Comparison of ENCODE assay signal across 1 cellular context in the genomic region with DNA sequence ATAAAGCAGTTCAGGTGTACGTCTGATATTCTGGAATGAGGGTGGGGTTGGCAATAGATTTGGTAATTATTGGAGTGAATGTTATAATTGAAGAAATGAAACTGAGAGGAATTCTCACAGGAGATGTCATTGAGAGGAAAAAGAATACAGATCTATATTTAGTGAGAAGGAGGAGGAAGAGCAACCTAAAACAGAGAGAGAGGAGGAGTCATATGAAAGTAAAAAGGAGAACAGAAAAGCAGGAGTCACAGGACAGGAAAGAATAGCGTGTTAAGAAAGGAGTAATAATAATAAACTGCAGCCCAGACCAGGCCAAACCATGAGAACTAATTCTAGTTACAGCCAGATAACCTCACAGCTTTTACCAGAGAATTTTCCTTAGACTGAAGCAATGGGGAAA.
TF ChIP-seq lines count a peak whose summit lies in the region.

No MANE protein-coding gene starts in this region.

TF ChIP-seq in GM23338, 12 proteins besides CTCF, POLR2A, EP300 and RAD21 (continued from another document):
- TF ChIP-seq, protein P1, sequence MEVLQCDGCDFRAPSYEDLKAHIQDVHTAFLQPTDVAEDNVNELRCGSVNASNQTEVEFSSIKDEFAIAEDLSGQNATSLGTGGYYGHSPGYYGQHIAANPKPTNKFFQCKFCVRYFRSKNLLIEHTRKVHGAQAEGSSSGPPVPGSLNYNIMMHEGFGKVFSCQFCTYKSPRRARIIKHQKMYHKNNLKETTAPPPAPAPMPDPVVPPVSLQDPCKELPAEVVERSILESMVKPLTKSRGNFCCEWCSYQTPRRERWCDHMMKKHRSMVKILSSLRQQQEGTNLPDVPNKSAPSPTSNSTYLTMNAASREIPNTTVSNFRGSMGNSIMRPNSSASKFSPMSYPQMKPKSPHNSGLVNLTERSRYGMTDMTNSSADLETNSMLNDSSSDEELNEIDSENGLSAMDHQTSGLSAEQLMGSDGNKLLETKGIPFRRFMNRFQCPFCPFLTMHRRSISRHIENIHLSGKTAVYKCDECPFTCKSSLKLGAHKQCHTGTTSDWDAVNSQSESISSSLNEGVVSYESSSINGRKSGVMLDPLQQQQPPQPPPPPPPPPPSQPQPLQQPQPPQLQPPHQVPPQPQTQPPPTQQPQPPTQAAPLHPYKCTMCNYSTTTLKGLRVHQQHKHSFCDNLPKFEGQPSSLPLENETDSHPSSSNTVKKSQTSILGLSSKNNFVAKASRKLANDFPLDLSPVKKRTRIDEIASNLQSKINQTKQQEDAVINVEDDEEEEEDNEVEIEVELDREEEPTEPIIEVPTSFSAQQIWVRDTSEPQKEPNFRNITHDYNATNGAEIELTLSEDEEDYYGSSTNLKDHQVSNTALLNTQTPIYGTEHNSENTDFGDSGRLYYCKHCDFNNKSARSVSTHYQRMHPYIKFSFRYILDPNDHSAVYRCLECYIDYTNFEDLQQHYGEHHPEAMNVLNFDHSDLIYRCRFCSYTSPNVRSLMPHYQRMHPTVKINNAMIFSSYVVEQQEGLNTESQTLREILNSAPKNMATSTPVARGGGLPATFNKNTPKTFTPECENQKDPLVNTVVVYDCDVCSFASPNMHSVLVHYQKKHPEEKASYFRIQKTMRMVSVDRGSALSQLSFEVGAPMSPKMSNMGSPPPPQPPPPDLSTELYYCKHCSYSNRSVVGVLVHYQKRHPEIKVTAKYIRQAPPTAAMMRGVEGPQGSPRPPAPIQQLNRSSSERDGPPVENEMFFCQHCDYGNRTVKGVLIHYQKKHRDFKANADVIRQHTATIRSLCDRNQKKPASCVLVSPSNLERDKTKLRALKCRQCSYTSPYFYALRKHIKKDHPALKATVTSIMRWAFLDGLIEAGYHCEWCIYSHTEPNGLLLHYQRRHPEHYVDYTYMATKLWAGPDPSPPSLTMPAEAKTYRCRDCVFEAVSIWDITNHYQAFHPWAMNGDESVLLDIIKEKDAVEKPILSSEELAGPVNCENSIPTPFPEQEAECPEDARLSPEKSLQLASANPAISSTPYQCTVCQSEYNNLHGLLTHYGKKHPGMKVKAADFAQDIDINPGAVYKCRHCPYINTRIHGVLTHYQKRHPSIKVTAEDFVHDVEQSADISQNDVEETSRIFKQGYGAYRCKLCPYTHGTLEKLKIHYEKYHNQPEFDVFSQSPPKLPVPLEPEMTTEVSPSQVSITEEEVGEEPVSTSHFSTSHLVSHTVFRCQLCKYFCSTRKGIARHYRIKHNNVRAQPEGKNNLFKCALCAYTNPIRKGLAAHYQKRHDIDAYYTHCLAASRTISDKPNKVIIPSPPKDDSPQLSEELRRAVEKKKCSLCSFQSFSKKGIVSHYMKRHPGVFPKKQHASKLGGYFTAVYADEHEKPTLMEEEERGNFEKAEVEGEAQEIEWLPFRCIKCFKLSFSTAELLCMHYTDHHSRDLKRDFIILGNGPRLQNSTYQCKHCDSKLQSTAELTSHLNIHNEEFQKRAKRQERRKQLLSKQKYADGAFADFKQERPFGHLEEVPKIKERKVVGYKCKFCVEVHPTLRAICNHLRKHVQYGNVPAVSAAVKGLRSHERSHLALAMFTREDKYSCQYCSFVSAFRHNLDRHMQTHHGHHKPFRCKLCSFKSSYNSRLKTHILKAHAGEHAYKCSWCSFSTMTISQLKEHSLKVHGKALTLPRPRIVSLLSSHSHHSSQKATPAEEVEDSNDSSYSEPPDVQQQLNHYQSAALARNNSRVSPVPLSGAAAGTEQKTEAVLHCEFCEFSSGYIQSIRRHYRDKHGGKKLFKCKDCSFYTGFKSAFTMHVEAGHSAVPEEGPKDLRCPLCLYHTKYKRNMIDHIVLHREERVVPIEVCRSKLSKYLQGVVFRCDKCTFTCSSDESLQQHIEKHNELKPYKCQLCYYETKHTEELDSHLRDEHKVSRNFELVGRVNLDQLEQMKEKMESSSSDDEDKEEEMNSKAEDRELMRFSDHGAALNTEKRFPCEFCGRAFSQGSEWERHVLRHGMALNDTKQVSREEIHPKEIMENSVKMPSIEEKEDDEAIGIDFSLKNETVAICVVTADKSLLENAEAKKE (CRISPR knock-in tag; IDR thresholded peaks at IDR 0.05), result no peak
- no peak for TF ChIP-seq NANOG (IDR thresholded peaks at IDR 0.05; ENCODE audit: borderline replicate concordance)
